ENCODE assay signal across 8 cellular contexts in the genomic region with DNA sequence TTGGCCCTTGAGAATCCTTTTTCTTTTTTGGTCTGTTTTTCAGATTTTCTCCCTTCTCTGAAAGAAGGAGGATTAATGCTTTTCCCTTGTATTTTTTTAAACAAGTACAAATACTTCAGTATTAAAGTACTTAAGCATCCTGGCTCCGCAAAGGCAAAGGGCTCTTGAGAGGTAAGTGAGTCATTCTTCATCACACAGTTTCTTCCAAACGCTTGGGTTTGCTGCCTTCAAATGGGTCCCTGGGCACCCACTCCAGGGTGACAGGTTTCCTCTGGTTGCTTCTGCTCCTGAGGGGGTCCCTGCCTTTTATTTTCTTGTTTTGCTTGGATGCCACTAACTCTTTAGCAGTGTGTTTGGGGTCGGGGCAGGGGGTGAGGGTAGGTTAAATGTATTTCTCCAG.
"Had no signal": no experiment of that assay in that cellular context is flagged by ENCODE, and none has a peak within 500 bp of the region (broad histone marks: within the 10 kb centered on the region; RNA-seq: fewer than 3 reads in every experiment).

No MANE protein-coding gene starts in this region.

- H3K27ac ChIP-seq: GM23248 had no signal

- H3K9me3 ChIP-seq: HAP-1 had no signal

- H3K4me1 ChIP-seq: HAP-1 had no signal

- H3K4me3 ChIP-seq: GM23248, HAP-1, K562 had no signal

- H3K36me3 ChIP-seq: HAP-1 had no signal

- ATAC-seq: HCT116, K562 had no signal

- DNase-seq: GM23248, GOT3, H7, HFFc6, IMR-90 had no signal
